ENCODE assay signal across 9 cellular contexts in genomic region chr1:26701266-26701994, GRCh38. TPM values are rescaled to one million over a fixed set of nuclear protein-coding genes. Genes with fewer than 3 reads are reported as not detected.
DNase-seq lines count a peak whose midpoint lies in the region; ATAC-seq, FAIRE-seq and TF ChIP-seq lines count a peak whose summit lies in the region.
"Had no signal": no experiment of that assay in that cellular context is flagged by ENCODE, and none has a peak within 500 bp of the region (broad histone marks: within the 10 kb centered on the region; RNA-seq: fewer than 3 reads in every experiment).

No MANE protein-coding gene starts in this region.

- TF ChIP-seq CTCF in Panc1 (IDR thresholded peaks at IDR 0.05) (no peak), fibroblast of mammary gland (conservative IDR thresholded peaks at IDR 0.05; ENCODE audit: control insufficient read depth, insufficient read depth, low read depth, low read length) (no peak), sigmoid colon (IDR thresholded peaks at IDR 0.05) (no peak)

- no peak for ATAC-seq in Panc1

- H3K4me1 ChIP-seq in Panc1 (ENCODE audit: control insufficient read depth, insufficient read depth, low read length), result peaks cover 74% of the 10 kb centered on the region
- H3K4me1 ChIP-seq in sigmoid colon, result peaks cover 0 to 83% (median 79%) of the 10 kb centered on the region in 4 donors

- no peak for DNase-seq in GM12891 (ENCODE audit: insufficient read length, low spot score)
- DNase-seq in Panc1 (ENCODE audit: low read depth, low spot score), result no peak
- peak; percentile 62 for DNase-seq in fibroblast of mammary gland (ENCODE audit: low read depth)
- no peak for DNase-seq in sigmoid colon
- no peak for DNase-seq in ureter (ENCODE audit: low spot score)
- no peak for DNase-seq in SHP77 treated with DMSO at 0.1 percent for 48 hours (lab: John Stamatoyannopoulos, UW)
- no peak for DNase-seq in NOMO-1 treated with DMSO at 0.1 percent for 48 hours (lab: John Stamatoyannopoulos, UW; ENCODE audit: unreplicated experiment)
- DNase-seq in RKO (ENCODE audit: low spot score), result no peak
- DNase-seq: DMS 273 treated with DMSO at 0.1 percent for 48 hours had no signal

- CTCF ChIA-PET in Panc1 (lab: Charles Lee), result no interaction called here

- 58 to 59% methylated on average over 5 of the region's 5 CpGs for WGBS in sigmoid colon, 2 donors

- H3K27ac ChIP-seq in Panc1 (ENCODE audit: low read length) (peak overlapping the region; percentile 74), sigmoid colon (peak overlapping the region; percentile 3 to 99 (median 53))

- BruUV-seq in Panc1 (replicated peaks; lab: Mats Ljungman, UMichigan), result no TSS peak

- peaks cover 3% of the 10 kb centered on the region for H3K36me3 ChIP-seq in Panc1 (ENCODE audit: control insufficient read depth, insufficient read depth, low read length)
- H3K36me3 ChIP-seq in sigmoid colon, result no peaks in the 10 kb centered on the region

- in situ Hi-C loops in Panc1 (cut with HindIII; ENCODE audit: low pct_unique_long_range_greater_than_20kb, low sequenced_read_pairs), result no loop called here

- POLR2A ChIA-PET in Panc1 (lab: Charles Lee), result no interaction called here

- FAIRE-seq in GM12891 (lab: Jason Lieb, UNC), result peak; percentile 76

- no peak; the same call in 1 of the 2 replicates for TF ChIP-seq POLR2A in GM12891 (IDR thresholded peaks at IDR 0.05; ENCODE audit: low read depth, low read length)
- TF ChIP-seq POLR2A in sigmoid colon (IDR thresholded peaks at IDR 0.05), result no peak

- H3K27me3 ChIP-seq in Panc1 (ENCODE audit: control insufficient read depth, insufficient read depth, low read length) (no peaks in the 10 kb centered on the region), sigmoid colon (no peaks in the 10 kb centered on the region)

- H3K4me3 ChIP-seq in Panc1 (ENCODE audit: low read depth in 2 of 2, low read length in 2 of 2), result peak overlapping the region in 1 of 2 experiments; percentile 30; a peak in 2 of 4 replicates
- H3K4me3 ChIP-seq in fibroblast of mammary gland (ENCODE audit: control insufficient read depth, low read depth, low read length), result no peak overlapping the region
- no peak overlapping the region for H3K4me3 ChIP-seq in sigmoid colon

- intact Hi-C loops in Panc1 (cut with micrococcal nuclease; ENCODE audit: unreplicated experiment), result no loop called here
- intact Hi-C loops in sigmoid colon (cut with DNase I), result no loop called here

- no peak for TF ChIP-seq EP300 in sigmoid colon (IDR thresholded peaks at IDR 0.05)

- H3K9me3 ChIP-seq in Panc1 (ENCODE audit: control insufficient read depth, insufficient read depth, low read depth, low read length) (no peaks in the 10 kb centered on the region), sigmoid colon (no peaks in the 10 kb centered on the region)

TF ChIP-seq in GM12891, 5 proteins besides CTCF, POLR2A, EP300 and RAD21:
- no peak for TF ChIP-seq POU2F2 (IDR thresholded peaks at IDR 0.05; ENCODE audit: low read depth, low read length)
- TF ChIP-seq PAX5 (IDR thresholded peaks at IDR 0.05; ENCODE audit: insufficient read depth, low read length, severe bottlenecking), result no peak
- TF ChIP-seq TAF1 (IDR thresholded peaks at IDR 0.05; ENCODE audit: low read depth, low read length), result no peak
- TF ChIP-seq POLR2AphosphoS5 (IDR thresholded peaks at IDR 0.05; ENCODE audit: low read depth, low read length), result no peak
- TF ChIP-seq SPI1 (IDR thresholded peaks at IDR 0.05; ENCODE audit: low read depth, low read length), result no peak

RNA-seq across cellular contexts. Expression of gene ARID1A, which starts 5.6 kb away (rescaled TPM):
- polyA plus RNA-seq in GM12891 (2012; ENCODE audit: low read depth, missing spikeins), result 35.0 TPM
- total RNA-seq in Panc1 (2021; ENCODE audit: unreplicated experiment) (110 TPM), sigmoid colon (10 to 100 TPM; 20.7 to 47.1 (median 24.7) TPM), ureter (119 TPM)
- polyA plus RNA-seq in Panc1 (2012; ENCODE audit: insufficient read length), result 130 TPM
- 10 to 100 TPM in 2 of 3 donors, 1 to 10 TPM in 1; 7.2 to 36.7 (median 11.1) TPM for polyA plus RNA-seq in sigmoid colon
